33 cellular contexts compared by ENCODE assay signal in genomic region chr15:96293446-96293845, GRCh38. TPM values are rescaled to one million over a fixed set of nuclear protein-coding genes. Genes with fewer than 3 reads are reported as not detected.
"Had no signal": no experiment of that assay in that cellular context is flagged by ENCODE, and none has a peak within 500 bp of the region (broad histone marks: within the 10 kb centered on the region; RNA-seq: fewer than 3 reads in every experiment).

No MANE protein-coding gene starts in this region.

- H3K4me1 ChIP-seq: Peyer's patch had no signal

- H3K9ac ChIP-seq: SK-N-SH had no signal

- H3K27ac ChIP-seq: cardiac muscle cell, Peyer's patch, SJSA1, VCaP had no signal

- H3K9me3 ChIP-seq: SJSA1, SK-N-SH had no signal

- H3K4me3 Mint-ChIP-seq: activated B cell treated with CpG ODN at 0.5 μM for 24 hours; activated CD4-positive, alpha-beta memory T cell treated with anti-CD3 and anti-CD28 coated beads, Interleukin-2, amount 10 ng/mL, durations not matched to agents 7 days and 5 days; activated CD8-positive, alpha-beta memory T cell treated with anti-CD3 and anti-CD28 coated beads, Interleukin-2, amount 10 ng/mL, durations not matched to agents 7 days and 5 days; activated naive CD8-positive, alpha-beta T cell treated with anti-CD3 and anti-CD28 coated beads for 36 hours; central memory CD8-positive, alpha-beta T cell; T-helper 1 cell treated with Interleukin-12 subunit alpha and Interleukin-12 subunit beta and Interleukin-4 antibody, amounts not matched to agents 30 μg/mL and 1 μg/mL, for 36 hours; T-helper 2 cell treated with Interferon-gamma antibody and Interleukin-4, amounts not matched to agents 5 μg/mL and 100 μg/mL, for 36 hours had no signal

- H3K4me2 ChIP-seq: SK-N-SH had no signal

- H3K27ac Mint-ChIP-seq: activated B cell treated with CpG ODN at 0.5 μM for 24 hours; activated CD4-positive, alpha-beta memory T cell treated with anti-CD3 and anti-CD28 coated beads, Interleukin-2, amount 10 ng/mL, durations not matched to agents 7 days and 5 days; activated CD8-positive, alpha-beta memory T cell treated with anti-CD3 and anti-CD28 coated beads, Interleukin-2, amount 10 ng/mL, durations not matched to agents 7 days and 5 days; activated naive CD8-positive, alpha-beta T cell treated with anti-CD3 and anti-CD28 coated beads for 36 hours; T-helper 1 cell treated with Interleukin-12 subunit alpha and Interleukin-12 subunit beta and Interleukin-4 antibody, amounts not matched to agents 30 μg/mL and 1 μg/mL, for 36 hours; T-helper 2 cell treated with Interferon-gamma antibody and Interleukin-4, amounts not matched to agents 5 μg/mL and 100 μg/mL, for 36 hours had no signal

- H3K27me3 ChIP-seq: cardiac muscle cell, Peyer's patch, SJSA1 had no signal

- H3K36me3 Mint-ChIP-seq: activated CD8-positive, alpha-beta memory T cell treated with anti-CD3 and anti-CD28 coated beads, Interleukin-2, amount 10 ng/mL, durations not matched to agents 7 days and 5 days; activated naive CD8-positive, alpha-beta T cell treated with anti-CD3 and anti-CD28 coated beads for 36 hours had no signal

- H3K4me3 ChIP-seq: cardiac muscle cell, Peyer's patch, SJSA1 had no signal

- DNase-seq: activated B cell treated with CpG ODN at 0.5 μM for 24 hours; activated CD4-positive, alpha-beta memory T cell treated with anti-CD3 and anti-CD28 coated beads, Interleukin-2, amount 10 ng/mL, durations not matched to agents 7 days and 5 days; activated CD4-positive, alpha-beta T cell treated with anti-CD3 and anti-CD28 coated beads for 4 hours; activated CD4-positive, CD25-positive, alpha-beta regulatory T cell treated with anti-CD3 and anti-CD28 coated beads, Interleukin-2, amount 50 U/mL, for 72 hours; activated CD8-positive, alpha-beta memory T cell treated with anti-CD3 and anti-CD28 coated beads for 24 hours; activated CD8-positive, alpha-beta memory T cell treated with anti-CD3 and anti-CD28 coated beads, Interleukin-2, amount 10 ng/mL, durations not matched to agents 7 days and 5 days; activated CD8-positive, alpha-beta memory T cell treated with anti-CD3 and anti-CD28 coated beads, Interleukin-2, amount 50 U/mL, for 48 hours; activated effector memory CD4-positive, alpha-beta T cell treated with Interleukin-2 at 50 U/mL for 16 hours; activated naive CD4-positive, alpha-beta T cell; activated naive CD4-positive, alpha-beta T cell treated with anti-CD3 and anti-CD28 coated beads, Interleukin-2, amount 50 U/mL, for 16 hours; activated naive CD8-positive, alpha-beta T cell treated with anti-CD3 and anti-CD28 coated beads for 36 hours; activated T-cell treated with anti-CD3 and anti-CD28 coated beads, Interleukin-2, amount 50 U/mL, for 48 hours; amniotic stem cell; aorta; NCI-H1105; NCI-H1417 treated with DMSO at 0.1 percent for 48 hours; NCI-H1930; NCI-H2081 treated with DMSO at 0.1 percent for 48 hours; NCI-H226; NCI-H446 treated with DMSO at 0.1 percent for 48 hours; NCI-H524; NK-92 treated with Interleukin-12 subunit alpha and Interleukin-12 subunit beta, amount 100 ng/mL, for 24 hours; PC-3; Peyer's patch; RPMI8226; SHP77 treated with DMSO at 0.1 percent for 48 hours; SK-N-SH had no signal

- H3K36me3 ChIP-seq: cardiac muscle cell, Peyer's patch, SJSA1 had no signal

- H3K27me3 Mint-ChIP-seq: activated B cell treated with CpG ODN at 0.5 μM for 24 hours; activated CD4-positive, alpha-beta memory T cell treated with anti-CD3 and anti-CD28 coated beads, Interleukin-2, amount 10 ng/mL, durations not matched to agents 7 days and 5 days; activated CD8-positive, alpha-beta memory T cell treated with anti-CD3 and anti-CD28 coated beads, Interleukin-2, amount 10 ng/mL, durations not matched to agents 7 days and 5 days had no signal

- H3K4me1 Mint-ChIP-seq: activated B cell treated with CpG ODN at 0.5 μM for 24 hours; activated CD4-positive, alpha-beta memory T cell treated with anti-CD3 and anti-CD28 coated beads, Interleukin-2, amount 10 ng/mL, durations not matched to agents 7 days and 5 days; activated CD8-positive, alpha-beta memory T cell treated with anti-CD3 and anti-CD28 coated beads, Interleukin-2, amount 10 ng/mL, durations not matched to agents 7 days and 5 days; activated naive CD8-positive, alpha-beta T cell treated with anti-CD3 and anti-CD28 coated beads for 36 hours; central memory CD8-positive, alpha-beta T cell had no signal

- ATAC-seq: activated CD8-positive, alpha-beta memory T cell treated with anti-CD3 and anti-CD28 coated beads, Interleukin-2, amount 10 ng/mL, durations not matched to agents 7 days and 5 days; PC-3 had no signal

RNA-seq across cellular contexts. Expression of gene NR2F2, which starts 37.1 kb away (rescaled TPM):
- total RNA-seq: activated B cell treated with CpG ODN at 0.5 μM for 24 hours; activated CD4-positive, alpha-beta memory T cell treated with anti-CD3 and anti-CD28 coated beads, Interleukin-2, amount 10 ng/mL, durations not matched to agents 7 days and 5 days; activated CD8-positive, alpha-beta memory T cell treated with anti-CD3 and anti-CD28 coated beads, Interleukin-2, amount 10 ng/mL, durations not matched to agents 7 days and 5 days; activated naive CD8-positive, alpha-beta T cell treated with anti-CD3 and anti-CD28 coated beads for 36 hours had no signal
